1 cellular context compared by ENCODE assay signal in the genomic region with DNA sequence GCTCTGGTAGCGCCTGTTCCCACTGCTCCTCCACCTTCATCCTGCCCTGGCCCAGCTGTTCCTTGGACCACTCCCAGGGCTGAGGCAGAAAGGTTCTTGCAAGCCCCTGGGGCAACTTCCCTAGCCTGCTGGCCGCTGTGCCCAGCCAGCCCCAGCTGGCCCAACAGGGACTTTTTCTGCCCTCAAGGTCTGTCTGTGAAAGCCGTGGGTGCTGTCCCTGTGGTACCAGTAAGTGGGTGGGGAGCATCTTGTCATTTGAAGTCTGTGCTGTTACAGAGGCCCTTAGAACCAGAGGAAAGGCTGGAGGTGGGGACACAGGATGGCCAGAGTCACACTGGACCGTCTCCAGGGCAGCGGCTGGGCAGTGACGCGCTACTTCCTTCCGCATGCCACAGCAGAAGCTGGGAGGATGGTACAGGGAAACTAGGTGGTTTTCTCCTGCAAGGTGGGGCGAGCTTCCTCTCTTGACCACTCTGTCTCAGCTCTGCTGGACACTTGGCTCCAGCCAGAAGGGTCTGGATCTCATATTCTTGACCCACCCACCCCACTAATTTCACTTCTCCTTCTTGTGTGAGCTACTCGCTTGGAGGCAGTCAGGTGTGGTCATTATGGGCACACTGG.
TF ChIP-seq lines count a peak whose summit lies in the region.

No MANE protein-coding gene starts in this region.

TF ChIP-seq in SK-N-SH treated with all-trans-retinoic acid at 6 μM for 48 hours, 23 proteins besides CTCF, POLR2A, EP300 and RAD21 (continued from another document):
- TF ChIP-seq, protein P1, sequence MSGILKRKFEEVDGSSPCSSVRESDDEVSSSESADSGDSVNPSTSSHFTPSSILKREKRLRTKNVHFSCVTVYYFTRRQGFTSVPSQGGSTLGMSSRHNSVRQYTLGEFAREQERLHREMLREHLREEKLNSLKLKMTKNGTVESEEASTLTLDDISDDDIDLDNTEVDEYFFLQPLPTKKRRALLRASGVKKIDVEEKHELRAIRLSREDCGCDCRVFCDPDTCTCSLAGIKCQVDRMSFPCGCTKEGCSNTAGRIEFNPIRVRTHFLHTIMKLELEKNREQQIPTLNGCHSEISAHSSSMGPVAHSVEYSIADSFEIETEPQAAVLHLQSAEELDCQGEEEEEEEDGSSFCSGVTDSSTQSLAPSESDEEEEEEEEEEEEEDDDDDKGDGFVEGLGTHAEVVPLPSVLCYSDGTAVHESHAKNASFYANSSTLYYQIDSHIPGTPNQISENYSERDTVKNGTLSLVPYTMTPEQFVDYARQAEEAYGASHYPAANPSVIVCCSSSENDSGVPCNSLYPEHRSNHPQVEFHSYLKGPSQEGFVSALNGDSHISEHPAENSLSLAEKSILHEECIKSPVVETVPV (CRISPR knock-in tag; IDR thresholded peaks at IDR 0.05), result no peak
- TF ChIP-seq ARNTL (CRISPR knock-in tag; IDR thresholded peaks at IDR 0.05; ENCODE audit: borderline replicate concordance, low read depth) (no peak), TCF4 (CRISPR knock-in tag; IDR thresholded peaks at IDR 0.05; ENCODE audit: borderline replicate concordance) (no peak), ZFP3 (CRISPR knock-in tag; IDR thresholded peaks at IDR 0.05) (no peak), RARB (CRISPR knock-in tag; IDR thresholded peaks at IDR 0.05) (no peak), PPARA (CRISPR knock-in tag; IDR thresholded peaks at IDR 0.05; ENCODE audit: borderline replicate concordance) (no peak), GLIS3 (CRISPR knock-in tag; IDR thresholded peaks at IDR 0.05) (no peak), ZC3H10 (CRISPR knock-in tag; IDR thresholded peaks at IDR 0.05) (no peak), SNAI2 (CRISPR knock-in tag; IDR thresholded peaks at IDR 0.05) (no peak), TOX (CRISPR knock-in tag; IDR thresholded peaks at IDR 0.05; ENCODE audit: borderline replicate concordance) (no peak), ZFP30 (CRISPR knock-in tag; IDR thresholded peaks at IDR 0.05) (no peak)
- TF ChIP-seq, protein P2, sequence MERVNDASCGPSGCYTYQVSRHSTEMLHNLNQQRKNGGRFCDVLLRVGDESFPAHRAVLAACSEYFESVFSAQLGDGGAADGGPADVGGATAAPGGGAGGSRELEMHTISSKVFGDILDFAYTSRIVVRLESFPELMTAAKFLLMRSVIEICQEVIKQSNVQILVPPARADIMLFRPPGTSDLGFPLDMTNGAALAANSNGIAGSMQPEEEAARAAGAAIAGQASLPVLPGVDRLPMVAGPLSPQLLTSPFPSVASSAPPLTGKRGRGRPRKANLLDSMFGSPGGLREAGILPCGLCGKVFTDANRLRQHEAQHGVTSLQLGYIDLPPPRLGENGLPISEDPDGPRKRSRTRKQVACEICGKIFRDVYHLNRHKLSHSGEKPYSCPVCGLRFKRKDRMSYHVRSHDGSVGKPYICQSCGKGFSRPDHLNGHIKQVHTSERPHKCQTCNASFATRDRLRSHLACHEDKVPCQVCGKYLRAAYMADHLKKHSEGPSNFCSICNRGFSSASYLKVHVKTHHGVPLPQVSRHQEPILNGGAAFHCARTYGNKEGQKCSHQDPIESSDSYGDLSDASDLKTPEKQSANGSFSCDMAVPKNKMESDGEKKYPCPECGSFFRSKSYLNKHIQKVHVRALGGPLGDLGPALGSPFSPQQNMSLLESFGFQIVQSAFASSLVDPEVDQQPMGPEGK (CRISPR knock-in tag; IDR thresholded peaks at IDR 0.05; ENCODE audit: borderline replicate concordance), result no peak
- TF ChIP-seq, protein P3, sequence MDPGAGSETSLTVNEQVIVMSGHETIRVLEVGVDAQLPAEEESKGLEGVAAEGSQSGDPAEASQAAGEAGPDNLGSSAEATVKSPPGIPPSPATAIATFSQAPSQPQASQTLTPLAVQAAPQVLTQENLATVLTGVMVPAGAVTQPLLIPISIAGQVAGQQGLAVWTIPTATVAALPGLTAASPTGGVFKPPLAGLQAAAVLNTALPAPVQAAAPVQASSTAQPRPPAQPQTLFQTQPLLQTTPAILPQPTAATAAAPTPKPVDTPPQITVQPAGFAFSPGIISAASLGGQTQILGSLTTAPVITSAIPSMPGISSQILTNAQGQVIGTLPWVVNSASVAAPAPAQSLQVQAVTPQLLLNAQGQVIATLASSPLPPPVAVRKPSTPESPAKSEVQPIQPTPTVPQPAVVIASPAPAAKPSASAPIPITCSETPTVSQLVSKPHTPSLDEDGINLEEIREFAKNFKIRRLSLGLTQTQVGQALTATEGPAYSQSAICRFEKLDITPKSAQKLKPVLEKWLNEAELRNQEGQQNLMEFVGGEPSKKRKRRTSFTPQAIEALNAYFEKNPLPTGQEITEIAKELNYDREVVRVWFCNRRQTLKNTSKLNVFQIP (CRISPR knock-in tag; IDR thresholded peaks at IDR 0.05; ENCODE audit: borderline replicate concordance, low read depth), result no peak
TF ChIP-seq in SK-N-SH treated with all-trans-retinoic acid at 6 μM for 48 hours: peak in this region for 0.
